In the genomic region with DNA sequence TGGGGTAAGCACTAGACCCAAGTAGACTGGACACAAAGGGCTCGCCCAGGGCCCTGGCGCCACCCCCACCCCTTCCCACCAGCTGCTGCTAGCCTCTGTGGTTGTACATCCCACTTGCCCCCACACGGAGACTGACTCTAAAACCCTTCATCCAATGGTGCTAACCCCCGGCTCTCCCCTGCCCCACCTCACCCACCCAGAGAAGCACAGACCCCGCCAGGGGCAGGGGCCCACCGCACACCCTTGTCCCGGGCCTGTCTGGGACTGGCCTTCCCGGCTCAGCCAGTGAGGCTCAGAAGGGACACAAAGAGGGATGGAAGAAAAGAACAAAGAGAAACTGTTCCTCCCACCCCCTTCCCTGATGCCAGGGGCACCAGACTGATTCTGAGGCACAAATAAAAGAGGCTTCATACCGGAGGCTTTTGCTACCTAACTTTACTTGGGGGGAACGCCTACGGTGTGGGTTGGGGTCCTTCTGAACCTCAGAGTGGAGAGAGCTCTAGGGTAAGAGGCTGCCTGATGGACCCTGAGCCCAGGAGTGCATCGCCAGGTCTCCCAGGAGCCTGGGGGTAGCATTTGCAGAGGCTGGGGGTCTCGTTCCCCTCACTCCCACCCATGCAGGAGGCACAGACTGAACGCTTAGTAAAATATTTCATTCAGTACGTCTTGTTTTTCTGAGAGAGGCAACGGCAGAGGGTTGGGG, we compare ENCODE assay signal across 7 cellular contexts. TPM values are rescaled to one million over a fixed set of nuclear protein-coding genes. Genes with fewer than 3 reads are reported as not detected.
DNase-seq lines count a peak whose midpoint lies in the region; ATAC-seq and TF ChIP-seq lines count a peak whose summit lies in the region.

No MANE protein-coding gene starts in this region.

- H3K27me3 Mint-ChIP-seq in GM23338 (ENCODE audit: insufficient read depth, low read depth, poor library complexity) (peaks cover 47% of the 10 kb centered on the region), activated B cell treated with CpG ODN at 0.5 μM for 24 hours (peaks cover 3% of the 10 kb centered on the region)

- H3K4me3 ChIP-seq in GM23338, result peak overlapping the region; percentile 67
- H3K4me3 ChIP-seq in esophagus muscularis mucosa, result peak overlapping the region in 3 of 4 donors; percentile 48 to 55 (median 49)

- peaks cover 5% of the 10 kb centered on the region; the same call in 1 of the 2 replicates for H4K20me1 ChIP-seq in GM23338 (replicated peaks; ENCODE audit: insufficient read depth)

- TF ChIP-seq POLR2A in esophagus muscularis mucosa (IDR thresholded peaks at IDR 0.05; ENCODE audit: low read depth), result no peak

- H3K36me3 Mint-ChIP-seq in GM23338 (ENCODE audit: low read depth) (peaks cover 4% of the 10 kb centered on the region; the same call in 2 of the 3 replicates), activated B cell treated with CpG ODN at 0.5 μM for 24 hours (ENCODE audit: low read depth) (no peaks in the 10 kb centered on the region)

- H3K4me1 ChIP-seq in GM23338 (ENCODE audit: insufficient read depth), result peaks cover 29% of the 10 kb centered on the region
- H3K4me1 ChIP-seq in esophagus muscularis mucosa, result peaks cover 69 to 71% (median 69%) of the 10 kb centered on the region in 4 donors

- no peak for ATAC-seq in GM23338
- no peak for ATAC-seq in activated B cell treated with CpG ODN at 0.5 μM for 24 hours (ENCODE audit: low read depth)
- ATAC-seq in sciatic nerve, result no peak
- ATAC-seq in HG03457 (IDR thresholded peaks at IDR 0.05; ENCODE audit: unreplicated experiment), result no peak
- no peak for ATAC-seq in GM19328 (IDR thresholded peaks at IDR 0.05; ENCODE audit: unreplicated experiment)

- H3K9me2 ChIP-seq in GM23338 (ENCODE audit: insufficient read depth), result no peaks in the 10 kb centered on the region

- H3K27ac Mint-ChIP-seq in GM23338 (no peak overlapping the region), activated B cell treated with CpG ODN at 0.5 μM for 24 hours (no peak overlapping the region)

- H3F3A ChIP-seq in GM23338 (replicated peaks; ENCODE audit: low read depth), result 0 out of 2 replicates have a peak, but pooled peaks cover 4% of the 10 kb centered on the region

- H3K27me3 ChIP-seq in GM23338 (ENCODE audit: insufficient read depth), result peaks cover 65% of the 10 kb centered on the region
- peaks cover 0 to 6% (median 0%) of the 10 kb centered on the region in 4 donors for H3K27me3 ChIP-seq in esophagus muscularis mucosa

- no peaks in the 10 kb centered on the region for H3K9me3 ChIP-seq in esophagus muscularis mucosa

- peak overlapping the region; percentile 92 for H3K4me2 ChIP-seq in GM23338

- WGBS in esophagus muscularis mucosa, result 74% methylated on average over 13 of the region's 16 CpGs

- intact Hi-C loops in activated B cell treated with CpG ODN at 0.5 μM for 24 hours (cut with micrococcal nuclease) (loop anchor here (1.0 to 10.0 kb wide), 3 partner anchors 23 to 470 kb away; partner anchors contain the start of gene TP53I13), esophagus muscularis mucosa (cut with DNase I) (loop anchor here (5.0 to 10.0 kb wide), 2 partner anchors 32 to 160 kb away; no protein-coding TSS in a partner anchor), sciatic nerve (cut with DNase I) (no loop called here)

- POLR2A ChIA-PET in activated B cell treated with CpG ODN at 0.5 μM for 24 hours (lab: Charles Lee), result interaction anchor here (0.6 to 1.7 kb wide), 9 partner anchors 8 to 316 kb away, joined by 3 to 10 read pairs (median 4); partner anchors contain the start of genes CORO6 and SSH2

- TF ChIP-seq CTCF in GM23338 (conservative IDR thresholded peaks at IDR 0.05; ENCODE audit: low read depth in 2 of 2) (no peak), activated B cell treated with CpG ODN at 0.5 μM for 24 hours (IDR thresholded peaks at IDR 0.05) (no peak), esophagus muscularis mucosa (IDR thresholded peaks at IDR 0.05) (no peak)

- H3K9me3 Mint-ChIP-seq in GM23338 (no peaks in the 10 kb centered on the region; the same call in 2 of the 3 replicates), activated B cell treated with CpG ODN at 0.5 μM for 24 hours (no peaks in the 10 kb centered on the region)

- peak overlapping the region; percentile 62; the same call in 2 of the 3 replicates for H3K4me3 Mint-ChIP-seq in GM23338
- H3K4me3 Mint-ChIP-seq in activated B cell treated with CpG ODN at 0.5 μM for 24 hours, result peak overlapping the region; percentile 83

- H3K36me3 ChIP-seq in GM23338 (ENCODE audit: insufficient read depth) (no peaks in the 10 kb centered on the region), esophagus muscularis mucosa (no peaks in the 10 kb centered on the region)

- CTCF ChIA-PET in activated B cell treated with CpG ODN at 0.5 μM for 24 hours (lab: Charles Lee), result interaction anchor here (1.3 to 4.2 kb wide), 6 partner anchors 22 to 316 kb away, joined by 3 to 57 read pairs (median 10); partner anchors contain the start of genes ANKRD13B and SSH2

- H3K4me1 Mint-ChIP-seq in GM23338 (peaks cover 27% of the 10 kb centered on the region), activated B cell treated with CpG ODN at 0.5 μM for 24 hours (peaks cover 38% of the 10 kb centered on the region)

- no peak overlapping the region for H3K27ac ChIP-seq in GM23338 (ENCODE audit: low read depth)
- H3K27ac ChIP-seq in esophagus muscularis mucosa (replicated peaks in 1 of 4), result peak overlapping the region in 2 of 4 donors; percentile 32 to 72

- TF ChIP-seq EP300 in esophagus muscularis mucosa (IDR thresholded peaks at IDR 0.05), result no peak

- no peak overlapping the region for H2AFZ ChIP-seq in GM23338

- peak; percentile 16 for DNase-seq in GM23338 (ENCODE audit: low spot score)
- no peak for DNase-seq in activated B cell treated with CpG ODN at 0.5 μM for 24 hours
- no peak for DNase-seq in esophagus muscularis mucosa (ENCODE audit: extremely low spot score)
- DNase-seq in sciatic nerve (ENCODE audit: low spot score), result peak; percentile 60
- DNase-seq in cerebellar nuclear complex (lab: John Stamatoyannopoulos, UW), result no peak

- no peaks in the 10 kb centered on the region for H3K79me2 ChIP-seq in GM23338 (replicated peaks; ENCODE audit: insufficient read depth)

TF ChIP-seq in GM23338, 12 proteins besides CTCF, POLR2A, EP300 and RAD21:
- TF ChIP-seq ZNF331 (CRISPR knock-in tag; IDR thresholded peaks at IDR 0.05; ENCODE audit: low read depth) (no peak), ZNF114 (CRISPR knock-in tag; IDR thresholded peaks at IDR 0.05) (no peak), POLR2AphosphoS5 (IDR thresholded peaks at IDR 0.05; ENCODE audit: low read depth) (no peak)

RNA-seq across cellular contexts. Expression of gene CORO6, which starts 8.2 kb away (rescaled TPM):
- total RNA-seq in GM23338 (2014; rRNA removed; shearing (Covaris generic)), result 5.0 and 5.2 TPM in 2 replicates
- polyA plus RNA-seq in GM23338 (2016; fragmentation: Nextera tagmentation; extraction: Ambion mirVana), result 2.5 and 2.6 TPM in 2 replicates
- total RNA-seq in activated B cell treated with CpG ODN at 0.5 μM for 24 hours, result 4.1 and 5.1 TPM in 2 replicates
- 10 to 100 TPM; 43.7 to 67.7 (median 46.9) TPM for total RNA-seq in esophagus muscularis mucosa
- total RNA-seq in sciatic nerve, result 21.5 TPM

RNA-seq across cellular contexts. Expression of gene ANKRD13B, which starts 21.6 kb away (rescaled TPM):
- total RNA-seq in GM23338 (2014; rRNA removed; shearing (Covaris generic)), result 55.0 and 57.4 TPM in 2 replicates
- polyA plus RNA-seq in GM23338 (2016; fragmentation: Nextera tagmentation; extraction: Ambion mirVana), result 8.2 and 9.6 TPM in 2 replicates
- total RNA-seq in activated B cell treated with CpG ODN at 0.5 μM for 24 hours (3.5 and 5.2 TPM in 2 replicates), esophagus muscularis mucosa (10 to 100 TPM in 3 of 4 donors, 1 to 10 TPM in 1; 8.0 to 16.1 (median 13.4) TPM), sciatic nerve (22.4 TPM)

RNA-seq across cellular contexts. Expression of gene GIT1, which starts 25.0 kb away (rescaled TPM):
- total RNA-seq in GM23338 (2014; rRNA removed; shearing (Covaris generic)), result 48.2 and 60.9 TPM in 2 replicates
- polyA plus RNA-seq in GM23338 (2016; fragmentation: Nextera tagmentation; extraction: Ambion mirVana), result 15.9 and 16.2 TPM in 2 replicates
- 41.7 and 45.3 TPM in 2 replicates for total RNA-seq in activated B cell treated with CpG ODN at 0.5 μM for 24 hours
- 10 to 100 TPM; 28.7 to 50.4 (median 39.9) TPM for total RNA-seq in esophagus muscularis mucosa
- 93.8 TPM for total RNA-seq in sciatic nerve

RNA-seq across cellular contexts. Expression of gene TP53I13, which starts 46.0 kb away (rescaled TPM):
- total RNA-seq in GM23338 (2014; rRNA removed; shearing (Covaris generic)), result 28.6 and 38.9 TPM in 2 replicates
- 21.0 and 21.4 TPM in 2 replicates for polyA plus RNA-seq in GM23338 (2016; fragmentation: Nextera tagmentation; extraction: Ambion mirVana)
- total RNA-seq in activated B cell treated with CpG ODN at 0.5 μM for 24 hours, result 65.1 and 71.2 TPM in 2 replicates
- total RNA-seq in esophagus muscularis mucosa, result 10 to 100 TPM; 40.9 to 72.6 (median 55.7) TPM
- total RNA-seq in sciatic nerve, result 39.9 TPM

RNA-seq across cellular contexts. Expression of gene ABHD15, which starts 47.7 kb away (rescaled TPM):
- total RNA-seq in GM23338 (2014; rRNA removed; shearing (Covaris generic)), result 2.5 and 2.6 TPM in 2 replicates
- polyA plus RNA-seq in GM23338 (2016; fragmentation: Nextera tagmentation; extraction: Ambion mirVana), result 0.27 and 0.92 TPM in 2 replicates
- total RNA-seq in activated B cell treated with CpG ODN at 0.5 μM for 24 hours (11.0 and 11.2 TPM in 2 replicates), esophagus muscularis mucosa (10 to 100 TPM in 3 of 4 donors, 1 to 10 TPM in 1; 6.8 to 18.3 (median 11.9) TPM), sciatic nerve (11.1 TPM)

Comparison
In these comparisons a context has a peak if more than half of its experiments do, and no peak if none do; other contexts are left out.
1. DNase-seq: peak in GM23338 (single experiment) and sciatic nerve (single experiment); none in activated B cell treated with CpG ODN at 0.5 μM for 24 hours (single experiment), esophagus muscularis mucosa (single experiment) and cerebellar nuclear complex (0 of 2).